ENCODE assay signal across 25 cellular contexts in the genomic region with DNA sequence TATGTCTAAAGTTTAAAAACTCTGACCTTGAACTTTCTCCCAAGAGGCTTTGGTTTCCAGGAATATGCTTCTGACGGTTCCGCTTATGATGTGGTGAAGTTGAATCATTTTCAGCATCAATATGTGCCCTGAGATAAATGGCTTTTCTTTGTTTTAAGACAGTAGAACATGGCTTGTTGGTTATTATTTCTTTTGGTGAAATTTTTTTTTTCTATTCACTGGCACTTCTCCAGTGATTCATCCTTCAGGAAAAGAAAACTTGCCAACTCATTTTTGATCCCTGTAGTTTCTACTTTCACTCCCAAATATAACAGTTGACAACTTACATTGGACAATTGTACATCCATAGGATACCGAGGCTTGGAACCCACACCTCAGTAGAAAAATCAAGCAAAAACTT.
DNase-seq lines count a peak whose midpoint lies in the region; ATAC-seq and TF ChIP-seq lines count a peak whose summit lies in the region.
"Had no signal": no experiment of that assay in that cellular context is flagged by ENCODE, and none has a peak within 500 bp of the region (broad histone marks: within the 10 kb centered on the region; RNA-seq: fewer than 3 reads in every experiment).

No MANE protein-coding gene starts in this region.

- TF ChIP-seq CTCF in osteoblast (IDR thresholded peaks at IDR 0.05; ENCODE audit: extremely low read depth, low read depth, low read length) = no peak

- H2AFZ ChIP-seq in osteoblast (ENCODE audit: low read length) = no peak overlapping the region

- peaks cover 2% of the 10 kb centered on the region for H3K9me3 ChIP-seq in osteoblast (ENCODE audit: low read depth, low read length)
- H3K9me3 ChIP-seq: BE2C, Peyer's patch, SJSA1 had no signal

- no peak overlapping the region for H3K4me2 ChIP-seq in osteoblast (ENCODE audit: insufficient read depth, low read length)

- H4K20me1 ChIP-seq in osteoblast (ENCODE audit: insufficient read depth, low read length) = no peaks in the 10 kb centered on the region

- no peak for ATAC-seq in GM21515 (IDR thresholded peaks at IDR 0.05; ENCODE audit: unreplicated experiment)
- ATAC-seq: Right ventricle myocardium inferior had no signal

- no peaks in the 10 kb centered on the region for H3K27me3 ChIP-seq in osteoblast (ENCODE audit: insufficient read depth, low read length)
- H3K27me3 ChIP-seq: BE2C, Peyer's patch, SJSA1 had no signal

- H3K4me3 ChIP-seq in osteoblast (ENCODE audit: insufficient read depth, low read length) = no peak overlapping the region
- H3K4me3 ChIP-seq: Peyer's patch, SJSA1 had no signal

- no peaks in the 10 kb centered on the region for H3K79me2 ChIP-seq in osteoblast (ENCODE audit: insufficient read depth, low read length)

- DNase-seq in LHCN-M2 (ENCODE audit: low read depth) = peak; percentile 35
- peak; percentile 12 for DNase-seq in brain pericyte (ENCODE audit: low read depth, low spot score)
- DNase-seq in foreskin melanocyte = peak; percentile 50
- no peak for DNase-seq in osteoblast (ENCODE audit: insufficient read length, low spot score, missing footprints)
- DNase-seq in KG1 (lab: John Stamatoyannopoulos, UW) = no peak
- DNase-seq in DMS153 treated with DMSO at 0.1 percent for 48 hours (lab: John Stamatoyannopoulos, UW; ENCODE audit: unreplicated experiment) = no peak
- DNase-seq: BE2C; CD4-positive, CD25-positive, alpha-beta regulatory T cell; COR-L47; DMS79 treated with DMSO at 0.1 percent for 48 hours; H7; Kasumi-1; MM.1S; NCI-H1048; NCI-H1436; NCI-H187 treated with DMSO at 0.1 percent for 48 hours; NCI-H226; NCI-H510A treated with DMSO at 0.1 percent for 48 hours; NCI-H748 treated with DMSO at 0.1 percent for 48 hours; NK-92 treated with Interleukin-12 subunit alpha and Interleukin-12 subunit beta, amount 100 ng/mL, for 24 hours; Peyer's patch; T-helper 1 cell had no signal

- H3K36me3 ChIP-seq in osteoblast (ENCODE audit: insufficient read depth, low read length) = no peaks in the 10 kb centered on the region
- H3K36me3 ChIP-seq: BE2C, Peyer's patch, SJSA1 had no signal

- no peaks in the 10 kb centered on the region for H3K4me1 ChIP-seq in osteoblast (ENCODE audit: insufficient read depth, low read length)
- H3K4me1 ChIP-seq: BE2C, Peyer's patch, SJSA1 had no signal

- no peak overlapping the region for H3K27ac ChIP-seq in osteoblast (ENCODE audit: low read depth, low read length)
- H3K27ac ChIP-seq: Peyer's patch, SJSA1 had no signal

Comparison
In these comparisons a context has a peak if more than half of its experiments do, and no peak if none do; other contexts are left out.
1. DNase-seq: peak in LHCN-M2 (single experiment), brain pericyte (single experiment) and foreskin melanocyte (single experiment); none in osteoblast (single experiment), KG1 (single experiment) and DMS153 treated with DMSO at 0.1 percent for 48 hours (single experiment).